ENCODE assay signal across 1 cellular context in the genomic region with DNA sequence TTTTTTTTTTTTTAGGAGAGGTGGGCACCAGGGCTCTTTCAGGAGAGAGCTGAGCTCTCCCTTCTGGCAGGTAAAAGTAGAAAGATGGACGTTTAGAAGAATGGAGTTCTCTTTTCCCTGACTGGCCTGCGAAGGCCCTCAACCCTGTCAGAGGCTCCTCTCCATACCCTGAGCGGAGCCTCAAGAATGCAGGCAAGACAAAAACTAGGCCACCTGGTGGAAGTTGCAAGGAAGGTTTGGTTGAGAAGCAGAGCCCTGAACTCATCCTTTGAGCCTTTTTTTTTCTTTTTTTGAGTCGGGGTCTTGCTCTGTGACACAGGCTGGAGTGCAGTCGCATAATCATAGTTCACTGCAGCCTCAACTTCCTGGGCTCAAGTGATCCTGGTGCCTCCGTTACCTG.
TF ChIP-seq lines count a peak whose summit lies in the region.

No MANE protein-coding gene starts in this region.

TF ChIP-seq in HCT116, 20 proteins besides CTCF, POLR2A, EP300 and RAD21:
- no peak for TF ChIP-seq YY1 (IDR thresholded peaks at IDR 0.05; ENCODE audit: extremely low read depth, insufficient replicate concordance, low read depth, low read length)
- no peak for TF ChIP-seq JUND (IDR thresholded peaks at IDR 0.05)
- TF ChIP-seq TCF7L2 (IDR thresholded peaks at IDR 0.05; ENCODE audit: borderline replicate concordance, extremely low read depth, insufficient read depth, insufficient read length), result no peak
- TF ChIP-seq SRF (IDR thresholded peaks at IDR 0.05; ENCODE audit: low read depth), result no peak
- TF ChIP-seq POLR2AphosphoS5 (IDR thresholded peaks at IDR 0.05; ENCODE audit: low read depth, low read length), result no peak
- TF ChIP-seq FOSL1 (IDR thresholded peaks at IDR 0.05; ENCODE audit: low read depth), result no peak
- no peak for TF ChIP-seq SIN3A (IDR thresholded peaks at IDR 0.05; ENCODE audit: low read depth)
- TF ChIP-seq SP1 (IDR thresholded peaks at IDR 0.05; ENCODE audit: low read depth), result no peak
- no peak for TF ChIP-seq EZH2phosphoT487 (IDR thresholded peaks at IDR 0.05; ENCODE audit: borderline replicate concordance)
- TF ChIP-seq CBX3 (IDR thresholded peaks at IDR 0.05; ENCODE audit: low read depth), result no peak
- no peak for TF ChIP-seq CEBPB (IDR thresholded peaks at IDR 0.05; ENCODE audit: low read depth)
- no peak for TF ChIP-seq ELF1 (IDR thresholded peaks at IDR 0.05; ENCODE audit: borderline replicate concordance, low read depth)
